17 cellular contexts compared by ENCODE assay signal in the genomic region with DNA sequence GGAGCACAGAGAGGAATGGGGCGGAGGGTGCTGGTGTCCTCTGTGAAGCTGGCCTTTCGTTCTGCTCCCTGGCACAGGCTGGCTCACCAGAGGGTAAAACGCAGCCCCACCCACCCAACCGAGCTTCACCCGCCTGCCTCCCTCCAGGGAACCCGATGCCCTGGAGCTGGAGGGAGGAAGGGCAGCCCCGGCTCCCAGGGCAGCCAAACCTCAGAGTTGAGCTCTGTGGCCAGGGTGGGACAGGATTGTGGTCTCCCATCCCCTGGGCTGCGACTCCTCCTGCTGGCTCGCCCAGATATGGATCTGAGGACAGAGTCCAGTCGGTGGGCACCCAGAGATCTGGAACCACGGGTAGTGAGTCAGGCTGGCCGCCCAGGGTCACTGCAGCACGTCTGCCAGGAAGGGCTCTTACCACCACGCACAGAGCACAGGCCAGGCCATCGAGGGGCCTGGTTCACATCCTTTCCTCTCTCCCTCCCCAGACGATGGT. TPM values are rescaled to one million over a fixed set of nuclear protein-coding genes. Genes with fewer than 3 reads are reported as not detected.
DNase-seq lines count a peak whose midpoint lies in the region; ATAC-seq, FAIRE-seq and TF ChIP-seq lines count a peak whose summit lies in the region.
"Had no signal": no experiment of that assay in that cellular context is flagged by ENCODE, and none has a peak within 500 bp of the region (broad histone marks: within the 10 kb centered on the region; RNA-seq: fewer than 3 reads in every experiment).

No MANE protein-coding gene starts in this region.

- no peak overlapping the region for H2BK5ac ChIP-seq in H1 (ENCODE audit: low read depth, low read length)
- H2BK5ac ChIP-seq in neuronal stem cell (ENCODE audit: low read length) = peak overlapping the region; percentile 13

- H3K79me2 ChIP-seq in OCI-LY3 (ENCODE audit: low read length) (no peaks in the 10 kb centered on the region), H1 (ENCODE audit: control insufficient read depth in 1 of 2, insufficient read depth in 2 of 2, low read length in 2 of 2) (no peaks in the 10 kb centered on the region), MM.1S (ENCODE audit: low read length) (no peaks in the 10 kb centered on the region)

- FAIRE-seq in H1 (lab: Jason Lieb, UNC) = no peak
- FAIRE-seq: astrocyte had no signal

- TF ChIP-seq RAD21 in H1 (IDR thresholded peaks at IDR 0.05 in 1 of 2, conservative IDR thresholded peaks at IDR 0.05 in 1 of 2; ENCODE audit: low read depth in 2 of 2, low read length in 2 of 2) = peak in 1 of 2 experiments; percentile 17; a peak in 2 of 4 replicates

- H2BK120ac ChIP-seq in H1 (replicated peaks; ENCODE audit: low read depth, low read length) = no peak overlapping the region
- peak overlapping the region; percentile 47 for H2BK120ac ChIP-seq in neuronal stem cell (ENCODE audit: low read depth, low read length)

- no peak for TF ChIP-seq POLR2A in H1 (IDR thresholded peaks at IDR 0.05; ENCODE audit: control extremely low read depth in 1 of 2, low read depth in 2 of 2, low read length in 2 of 2)

- no peak overlapping the region for H2BK15ac ChIP-seq in H1 (ENCODE audit: low read length)
- no peak overlapping the region for H2BK15ac ChIP-seq in neuronal stem cell (ENCODE audit: low read length)

- no peak overlapping the region for H2AFZ ChIP-seq in OCI-LY3 (ENCODE audit: low read depth, low read length)
- no peak overlapping the region for H2AFZ ChIP-seq in H1 (ENCODE audit: low read length)
- H2AFZ ChIP-seq in neuronal stem cell (ENCODE audit: low read length) = no peak overlapping the region
- no peak overlapping the region for H2AFZ ChIP-seq in MM.1S (ENCODE audit: low read length)

- H3K4ac ChIP-seq in H1 (replicated peaks; ENCODE audit: insufficient read length, low read depth, low read length) = no peak overlapping the region
- H3K4ac ChIP-seq in neuronal stem cell (ENCODE audit: low read length) = peak overlapping the region; percentile 11

- peaks cover 0 to 85% (median 64%) of the 10 kb centered on the region in 11 experiments; a peak in 19 of 22 replicates for H4K20me1 ChIP-seq in BLaER1 treated with 17β-estradiol and CSF1 and Interleukin-3, amounts not matched to agents 10 nM and 100 nM
- no peaks in the 10 kb centered on the region for H4K20me1 ChIP-seq in OCI-LY3 (ENCODE audit: insufficient read depth, low read length)
- H4K20me1 ChIP-seq in H1 (replicated peaks in 1 of 2; ENCODE audit: control insufficient read depth in 1 of 2, insufficient read depth in 2 of 2, low read length in 2 of 2) = no peaks in the 10 kb centered on the region
- no peaks in the 10 kb centered on the region for H4K20me1 ChIP-seq in MM.1S (ENCODE audit: insufficient read depth, low read length)

- peaks cover 12 to 62% (median 46%) of the 10 kb centered on the region in 11 experiments; a peak in 21 of 22 replicates for H3K36me3 ChIP-seq in BLaER1 treated with 17β-estradiol and CSF1 and Interleukin-3, amounts not matched to agents 10 nM and 100 nM
- H3K36me3 ChIP-seq in OCI-LY3 (replicated peaks; ENCODE audit: low read depth, low read length) = peaks cover 11% of the 10 kb centered on the region
- no peaks in the 10 kb centered on the region; a peak in 3 of 8 replicates for H3K36me3 ChIP-seq in H1 (ENCODE audit: control insufficient read depth in 2 of 4, insufficient read depth in 4 of 4, low read length in 3 of 4)
- peaks cover 14 to 54% of the 10 kb centered on the region in 2 donors for H3K36me3 ChIP-seq in neuronal stem cell (replicated peaks in 1 of 2; ENCODE audit: control insufficient read depth in 2 of 2, insufficient read depth in 2 of 2, low read length in 2 of 2)
- H3K36me3 ChIP-seq in MM.1S (replicated peaks; ENCODE audit: insufficient read depth, low read length) = no peaks in the 10 kb centered on the region

- H3K56ac ChIP-seq in H1 (replicated peaks; ENCODE audit: insufficient read length, low read depth, low read length) = no peak overlapping the region

- H4K91ac ChIP-seq in H1 (replicated peaks; ENCODE audit: insufficient read length, low read length) (no peak overlapping the region), neuronal stem cell (ENCODE audit: low read depth, low read length, poor library complexity) (no peak overlapping the region)

- H3K9me2 ChIP-seq in MM.1S (replicated peaks; ENCODE audit: insufficient read depth, low read length) = no peaks in the 10 kb centered on the region

- H3K4me1 ChIP-seq in BLaER1 treated with 17β-estradiol and CSF1 and Interleukin-3, amounts not matched to agents 10 nM and 100 nM = peaks cover 29 to 72% (median 56%) of the 10 kb centered on the region in 10 experiments
- no peaks in the 10 kb centered on the region for H3K4me1 ChIP-seq in OCI-LY3 (ENCODE audit: low read length)
- no peaks in the 10 kb centered on the region for H3K4me1 ChIP-seq in H1 (replicated peaks in 1 of 4; ENCODE audit: control insufficient read depth in 3 of 4, insufficient read depth in 4 of 4, low read length in 3 of 4)
- no peaks in the 10 kb centered on the region for H3K4me1 ChIP-seq in neuronal stem cell (ENCODE audit: control insufficient read depth in 2 of 2, insufficient read depth in 1 of 2, low read depth in 1 of 2, low read length in 2 of 2)
- H3K4me1 ChIP-seq in MM.1S (ENCODE audit: low read length) = no peaks in the 10 kb centered on the region
- H3K4me1 ChIP-seq: HAP-1, right lobe of liver had no signal

- H3K18ac ChIP-seq in H1 (ENCODE audit: extremely low read depth, low read length) (no peak overlapping the region), neuronal stem cell (ENCODE audit: low read length) (no peak overlapping the region)

- no peaks in the 10 kb centered on the region for H3K23me2 ChIP-seq in H1 (ENCODE audit: low read depth, low read length)

- H2BK12ac ChIP-seq in H1 (ENCODE audit: low read depth, low read length) = no peak overlapping the region
- H2BK12ac ChIP-seq in neuronal stem cell (ENCODE audit: low read length) = peak overlapping the region; percentile 22

- CTCF ChIA-PET in H1 (lab: Charles Lee; ENCODE audit: partially characterized antibody) = interaction anchor here (0.8 to 1.8 kb wide), 4 partner anchors 9 to 177 kb away, joined by 3 to 6 read pairs (median 4); no protein-coding TSS in a partner anchor

- no peak for DNase-seq in H1 (ENCODE audit: low read depth in 1 of 2, low spot score in 2 of 2)
- DNase-seq in neuronal stem cell (ENCODE audit: low spot score) = no peak
- no peak for DNase-seq in D341Med (ENCODE audit: low spot score)
- DNase-seq in MM.1S = no peak
- DNase-seq: dermis blood vessel endothelial cell, GDM1, immature natural killer cell, NCI-H1694, NCI-H510A had no signal

- peak overlapping the region in 4 of 11 experiments; percentile 8 to 38 (median 16); a peak in 4 of 22 replicates for H3K9ac ChIP-seq in BLaER1 treated with 17β-estradiol and CSF1 and Interleukin-3, amounts not matched to agents 10 nM and 100 nM
- no peak overlapping the region for H3K9ac ChIP-seq in OCI-LY3 (ENCODE audit: low read length)
- H3K9ac ChIP-seq in H1 (replicated peaks in 1 of 4; ENCODE audit: extremely low read depth in 1 of 4, low read depth in 3 of 4, low read length in 3 of 4) = no peak overlapping the region
- H3K9ac ChIP-seq in neuronal stem cell (ENCODE audit: low read depth, low read length, poor library complexity) = peak overlapping the region; percentile 44
- no peak overlapping the region for H3K9ac ChIP-seq in MM.1S (ENCODE audit: low read length)

- 83% methylated on average over 11 of the region's 16 CpGs; no CpG with 5 or more reads in 1 of the 2 experiments for WGBS in H1 (ENCODE audit: extremely low coverage in 1 of 2, insufficient coverage in 1 of 2, insufficient read length in 1 of 2, insufficient replicate concordance in 2 of 2, low coverage in 1 of 2, low lambda C conversion rate in 2 of 2, missing lambda C conversion rate in 1 of 2), 2 experiments
- no CpG with 5 or more reads among the region's 16 CpGs for WGBS in neuronal stem cell (ENCODE audit: extremely low coverage in 2 of 2, insufficient read length in 2 of 2, insufficient replicate concordance in 1 of 2), 2 donors

- H3F3A ChIP-seq in MM.1S (ENCODE audit: insufficient read depth, low read length) = no peaks in the 10 kb centered on the region

- no peak for ATAC-seq in HG02885 (IDR thresholded peaks at IDR 0.05; ENCODE audit: poor library complexity, unreplicated experiment)
- ATAC-seq in HG02588 (IDR thresholded peaks at IDR 0.05; ENCODE audit: unreplicated experiment) = no peak
- ATAC-seq: right lobe of liver had no signal

- POLR2A ChIA-PET in H1 (lab: Charles Lee; ENCODE audit: partially characterized antibody) = no interaction called here

- peaks cover 37 to 48% (median 42%) of the 10 kb centered on the region in 11 experiments for H3K27me3 ChIP-seq in BLaER1 treated with 17β-estradiol and CSF1 and Interleukin-3, amounts not matched to agents 10 nM and 100 nM
- no peaks in the 10 kb centered on the region for H3K27me3 ChIP-seq in OCI-LY3 (ENCODE audit: low read depth, low read length)
- no peaks in the 10 kb centered on the region for H3K27me3 ChIP-seq in H1 (replicated peaks in 1 of 4; ENCODE audit: control insufficient read depth in 3 of 4, extremely low read depth in 1 of 4, insufficient read depth in 3 of 4, low read length in 3 of 4)
- H3K27me3 ChIP-seq in neuronal stem cell (ENCODE audit: control insufficient read depth in 3 of 3, insufficient read depth in 3 of 3, low read depth in 1 of 3, low read length in 3 of 3) = no peaks in the 10 kb centered on the region
- H3K27me3 ChIP-seq in MM.1S (replicated peaks; ENCODE audit: insufficient read depth, low read length) = no peaks in the 10 kb centered on the region
- H3K27me3 ChIP-seq: right lobe of liver had no signal

- no peak overlapping the region for H3K4me3 ChIP-seq in BLaER1 treated with 17β-estradiol and CSF1 and Interleukin-3, amounts not matched to agents 10 nM and 100 nM
- H3K4me3 ChIP-seq in OCI-LY3 (ENCODE audit: low read length) = no peak overlapping the region
- no peak overlapping the region for H3K4me3 ChIP-seq in H1 (ENCODE audit: extremely low read depth in 1 of 4, insufficient read depth in 2 of 4, low read depth in 3 of 4, low read length in 4 of 4)
- no peak overlapping the region for H3K4me3 ChIP-seq in neuronal stem cell (ENCODE audit: low read length in 2 of 2)
- H3K4me3 ChIP-seq in MM.1S (ENCODE audit: low read length) = no peak overlapping the region
- H3K4me3 ChIP-seq: HAP-1, right lobe of liver had no signal

- H2BK20ac ChIP-seq in H1 (ENCODE audit: low read length) = no peak overlapping the region

- no peak for TF ChIP-seq EP300 in H1 (IDR thresholded peaks at IDR 0.05; ENCODE audit: borderline replicate concordance in 1 of 2, low read depth in 2 of 2, low read length in 2 of 2)

- no peak overlapping the region for H3K27ac ChIP-seq in BLaER1 treated with 17β-estradiol and CSF1 and Interleukin-3, amounts not matched to agents 10 nM and 100 nM
- no peak overlapping the region for H3K27ac ChIP-seq in OCI-LY3 (ENCODE audit: low read length)
- H3K27ac ChIP-seq in H1 (ENCODE audit: low read depth, low read length) = no peak overlapping the region
- H3K27ac ChIP-seq in neuronal stem cell (replicated peaks; ENCODE audit: low read length) = no peak overlapping the region
- no peak overlapping the region for H3K27ac ChIP-seq in MM.1S (ENCODE audit: low read length)
- H3K27ac ChIP-seq: right lobe of liver, VCaP had no signal

- H3K9me3 ChIP-seq in BLaER1 treated with 17β-estradiol and CSF1 and Interleukin-3, amounts not matched to agents 10 nM and 100 nM (replicated peaks in 1 of 11) = peaks cover 0 to 10% (median 6%) of the 10 kb centered on the region in 11 experiments; a peak in 14 of 22 replicates
- H3K9me3 ChIP-seq in OCI-LY3 (ENCODE audit: insufficient read depth, low read length) = no peaks in the 10 kb centered on the region
- H3K9me3 ChIP-seq in H1 (ENCODE audit: insufficient read depth in 2 of 2, low read depth in 1 of 2, low read length in 1 of 2) = no peaks in the 10 kb centered on the region
- H3K9me3 ChIP-seq in neuronal stem cell (replicated peaks in 1 of 2; ENCODE audit: control insufficient read depth in 2 of 2, insufficient read depth in 1 of 2, low read depth in 1 of 2, low read length in 2 of 2) = peaks cover 2 to 9% of the 10 kb centered on the region in 2 donors
- H3K9me3 ChIP-seq in MM.1S (replicated peaks; ENCODE audit: insufficient read depth, low read length) = no peaks in the 10 kb centered on the region
- H3K9me3 ChIP-seq: HAP-1, right lobe of liver had no signal

- no peak overlapping the region for H4K5ac ChIP-seq in H1 (ENCODE audit: insufficient read length, low read depth, low read length)

- peak; percentile 5; the same call in 1 of the 2 replicates for TF ChIP-seq CTCF in OCI-LY3 (IDR thresholded peaks at IDR 0.05; ENCODE audit: low read depth, low read length)
- TF ChIP-seq CTCF in H1 (IDR thresholded peaks at IDR 0.05; ENCODE audit: control extremely low read depth in 1 of 3, insufficient read depth in 1 of 3, low read depth in 1 of 3, low read length in 3 of 3) = no peak
- TF ChIP-seq CTCF in MM.1S (IDR thresholded peaks at IDR 0.05; ENCODE audit: low read length) = no peak

- H3K14ac ChIP-seq in H1 (ENCODE audit: insufficient read length) (no peak overlapping the region), neuronal stem cell (ENCODE audit: low read length) (no peak overlapping the region)

- H2AK5ac ChIP-seq in H1 (ENCODE audit: low read depth, low read length) (no peak overlapping the region), neuronal stem cell (ENCODE audit: low read depth, low read length) (no peak overlapping the region)

- H3K4me2 ChIP-seq in BLaER1 treated with 17β-estradiol and CSF1 and Interleukin-3, amounts not matched to agents 10 nM and 100 nM = peak overlapping the region in 9 of 11 experiments; percentile 55 to 79 (median 71); a peak in 18 of 22 replicates
- no peak overlapping the region for H3K4me2 ChIP-seq in OCI-LY3 (ENCODE audit: low read length)
- no peak overlapping the region for H3K4me2 ChIP-seq in H1 (ENCODE audit: insufficient read depth in 1 of 2, low read depth in 2 of 2, low read length in 2 of 2)
- no peak overlapping the region for H3K4me2 ChIP-seq in neuronal stem cell (ENCODE audit: insufficient read depth, low read length, poor library complexity, severe bottlenecking)
- no peak overlapping the region for H3K4me2 ChIP-seq in MM.1S (ENCODE audit: low read depth, low read length)

- H4K8ac ChIP-seq in H1 (ENCODE audit: extremely low read depth, insufficient read depth, low read length) (peak overlapping the region; percentile 51), neuronal stem cell (ENCODE audit: low read depth, low read length) (no peak overlapping the region)

- H3K79me1 ChIP-seq in H1 (ENCODE audit: low read depth, low read length) (no peaks in the 10 kb centered on the region), neuronal stem cell (ENCODE audit: low read depth, low read length) (peaks cover 5% of the 10 kb centered on the region)

- H3K23ac ChIP-seq in H1 (ENCODE audit: insufficient read length) = no peak overlapping the region
- no peak overlapping the region for H3K23ac ChIP-seq in neuronal stem cell (ENCODE audit: low read depth, low read length, poor library complexity)

RNA-seq across cellular contexts. Expression of gene CHMP6, which starts 42.6 kb away (rescaled TPM):
- 15.7 and 16.0 TPM in 2 replicates for total RNA-seq in H1 (2021; fragmentation: NEBNext Ultra II Directional; extraction: Animal tissue kit (Norgen Biotek cat#: 25700))
- polyA plus RNA-seq in H1 (2011; rRNA removed) = 24.3 and 28.9 TPM in 2 replicates
- 22.9 TPM for polyA plus RNA-seq in H1 (2011; cell fraction: cytosol; rRNA removed)
- 23.5 TPM for polyA plus RNA-seq in H1 (2011; cell fraction: nucleus; rRNA removed)
- polyA plus RNA-seq in H1 (2012, experiment 1 of 2) = 8.5 to 14.9 TPM (median 13.4 TPM) in 4 replicates
- polyA plus RNA-seq in H1 (2012, experiment 2 of 2) = 13.4 TPM
- 9.5 TPM for polyA plus RNA-seq in H1 (2013, experiment 1 of 2)
- polyA plus RNA-seq in H1 (2013, experiment 2 of 2) = 7.9 TPM
- polyA minus RNA-seq in H1 (2011; rRNA and poly(A)+ RNA removed) = 5.7 and 6.4 TPM in 2 replicates
- polyA minus RNA-seq in H1 (2011; cell fraction: cytosol; rRNA and poly(A)+ RNA removed) = 7.2 TPM
- 15.6 TPM for polyA minus RNA-seq in H1 (2011; cell fraction: nucleus; rRNA and poly(A)+ RNA removed)
- 14.3 TPM for polyA plus RNA-seq in neuronal stem cell (2013, experiment 1 of 2)
- 13.1 TPM for polyA plus RNA-seq in neuronal stem cell (2013, experiment 2 of 2)

Comparison
In these comparisons a context has a peak if more than half of its experiments do, and no peak if none do; other contexts are left out.
1. H3K4me2 ChIP-seq: peak in BLaER1 treated with 17β-estradiol and CSF1 and Interleukin-3, amounts not matched to agents 10 nM and 100 nM (9 of 11); none in OCI-LY3 (single experiment), H1 (0 of 2), neuronal stem cell (single experiment) and MM.1S (single experiment).